ENCODE assay signal across 17 cellular contexts in genomic region chr20:63643499-63643898, GRCh38. TPM values are rescaled to one million over a fixed set of nuclear protein-coding genes. Genes with fewer than 3 reads are reported as not detected.
DNase-seq lines count a peak whose midpoint lies in the region; ATAC-seq, FAIRE-seq and TF ChIP-seq lines count a peak whose summit lies in the region.
"Had no signal": no experiment of that assay in that cellular context is flagged by ENCODE, and none has a peak within 500 bp of the region (broad histone marks: within the 10 kb centered on the region; RNA-seq: fewer than 3 reads in every experiment).

No MANE protein-coding gene starts in this region.

- H2AFZ ChIP-seq in HCT116 (ENCODE audit: low read depth, low read length, poor library complexity, severe bottlenecking) = no peak overlapping the region
- no peak overlapping the region for H2AFZ ChIP-seq in neural progenitor cell (replicated peaks)

- H4K20me1 ChIP-seq in HCT116 (ENCODE audit: insufficient read depth) (no peaks in the 10 kb centered on the region), neural progenitor cell (ENCODE audit: low read depth) (peaks cover 2% of the 10 kb centered on the region)

- no peak for TF ChIP-seq RAD21 in HCT116 (IDR thresholded peaks at IDR 0.05; ENCODE audit: low read depth)

- peak overlapping the region; percentile 71 for H3K4me3 Mint-ChIP-seq in T-helper 2 cell treated with Interferon-gamma antibody and Interleukin-4, amounts not matched to agents 5 μg/mL and 100 μg/mL, for 36 hours
- H3K4me3 Mint-ChIP-seq in brain = peak overlapping the region; percentile 77 to 80 (median 79)
- H3K4me3 Mint-ChIP-seq in neural progenitor cell = peak overlapping the region; percentile 77

- H3K9me3 ChIP-seq in HCT116 (ENCODE audit: control insufficient read depth in 1 of 2, insufficient read depth in 1 of 2, low read depth in 1 of 2, low read length in 2 of 2) (no peaks in the 10 kb centered on the region), neural progenitor cell (ENCODE audit: low read depth) (no peaks in the 10 kb centered on the region)
- H3K9me3 ChIP-seq: right lobe of liver, thoracic aorta had no signal

- H3K27ac Mint-ChIP-seq in T-helper 2 cell treated with Interferon-gamma antibody and Interleukin-4, amounts not matched to agents 5 μg/mL and 100 μg/mL, for 36 hours = no peak overlapping the region
- H3K27ac Mint-ChIP-seq in brain (peak overlapping the region in 3 of 5 experiments; percentile 20 to 92 (median 87)), neural progenitor cell (no peak overlapping the region)

- H3K4me1 Mint-ChIP-seq in T-helper 2 cell treated with Interferon-gamma antibody and Interleukin-4, amounts not matched to agents 5 μg/mL and 100 μg/mL, for 36 hours (ENCODE audit: low read depth) = peaks cover 10% of the 10 kb centered on the region
- H3K4me1 Mint-ChIP-seq in brain (peaks cover 14% of the 10 kb centered on the region), neural progenitor cell (peaks cover 6% of the 10 kb centered on the region)

- H3K9me3 Mint-ChIP-seq in T-helper 2 cell treated with Interferon-gamma antibody and Interleukin-4, amounts not matched to agents 5 μg/mL and 100 μg/mL, for 36 hours = no peaks in the 10 kb centered on the region
- no peaks in the 10 kb centered on the region for H3K9me3 Mint-ChIP-seq in brain
- H3K9me3 Mint-ChIP-seq in neural progenitor cell = no peaks in the 10 kb centered on the region

- H3K27me3 ChIP-seq in HCT116 (ENCODE audit: insufficient read depth, low read length) (no peaks in the 10 kb centered on the region), neural progenitor cell (peaks cover 17% of the 10 kb centered on the region)
- H3K27me3 ChIP-seq: right lobe of liver had no signal

- H3K27me3 Mint-ChIP-seq in T-helper 2 cell treated with Interferon-gamma antibody and Interleukin-4, amounts not matched to agents 5 μg/mL and 100 μg/mL, for 36 hours (ENCODE audit: low read depth) = peaks cover 8% of the 10 kb centered on the region
- H3K27me3 Mint-ChIP-seq in brain (peaks cover 3% of the 10 kb centered on the region), neural progenitor cell (ENCODE audit: insufficient read depth, low read depth) (peaks cover 5% of the 10 kb centered on the region)

- H3K36me3 ChIP-seq in HCT116 (ENCODE audit: control insufficient read depth in 1 of 2, insufficient read depth in 2 of 2, low read length in 2 of 2) (peaks cover 0 to 9% of the 10 kb centered on the region in 2 experiments; a peak in 1 of 4 replicates), neural progenitor cell (no peaks in the 10 kb centered on the region)
- H3K36me3 ChIP-seq: right lobe of liver, thoracic aorta had no signal

- no peak for TF ChIP-seq POLR2A in HCT116 (IDR thresholded peaks at IDR 0.05; ENCODE audit: borderline replicate concordance, extremely low read depth, insufficient read depth, insufficient read length)

- peaks cover 9% of the 10 kb centered on the region for H3K36me3 Mint-ChIP-seq in T-helper 2 cell treated with Interferon-gamma antibody and Interleukin-4, amounts not matched to agents 5 μg/mL and 100 μg/mL, for 36 hours (ENCODE audit: low read depth)
- H3K36me3 Mint-ChIP-seq in brain (no peaks in the 10 kb centered on the region), neural progenitor cell (no peaks in the 10 kb centered on the region)

- FAIRE-seq in RCC 7860 (lab: Jason Lieb, UNC) = no peak
- FAIRE-seq: colon had no signal

- peak overlapping the region; percentile 98 for H3K27ac ChIP-seq in HCT116 (ENCODE audit: low read depth, low read length)
- H3K27ac ChIP-seq in neural progenitor cell = no peak overlapping the region
- H3K27ac ChIP-seq: right lobe of liver, thoracic aorta had no signal

- ATAC-seq in HCT116 = no peak
- no peak for ATAC-seq in GM18498 (IDR thresholded peaks at IDR 0.05; ENCODE audit: unreplicated experiment)
- ATAC-seq: right lobe of liver had no signal

- no peaks in the 10 kb centered on the region for H3K9me2 ChIP-seq in HCT116 (ENCODE audit: insufficient read depth)

- H3K9ac ChIP-seq in HCT116 (ENCODE audit: low read length) (no peak overlapping the region; the same call in 1 of the 2 replicates), neural progenitor cell (no peak overlapping the region)

- RAD21 ChIA-PET in HCT116 (lab: Charles Lee; ENCODE audit: low non-redundant PET in 1 of 2, low total read pairs in 2 of 2, uncharacterized antibody in 2 of 2, unreplicated experiment in 2 of 2) = no interaction called here

- intact Hi-C loops in HCT116 (cut with micrococcal nuclease) = loop anchor here (5.0 kb wide), 1 partner anchor 106 kb away; the partner anchor contains the start of gene PTK6

- peaks cover 14% of the 10 kb centered on the region for H3F3A ChIP-seq in neural progenitor cell (ENCODE audit: low read depth)

- H3K79me2 ChIP-seq in HCT116 (ENCODE audit: insufficient read depth, low read length) (peaks cover 11% of the 10 kb centered on the region), neural progenitor cell (ENCODE audit: low read depth) (no peaks in the 10 kb centered on the region)

- peak overlapping the region; percentile 87 for H3K4me2 ChIP-seq in HCT116 (ENCODE audit: low read length)
- H3K4me2 ChIP-seq in neural progenitor cell = no peak overlapping the region

- CTCF ChIA-PET in HCT116 (lab: Charles Lee) = no interaction called here

- H3K4me1 ChIP-seq in HCT116 (ENCODE audit: control insufficient read depth in 1 of 2, insufficient read depth in 2 of 2, low read length in 2 of 2) (peaks cover 11 to 34% of the 10 kb centered on the region in 2 experiments), neural progenitor cell (peaks cover 4% of the 10 kb centered on the region)

- no TSS peak for BruUV-seq in HCT116 (replicated peaks; lab: Mats Ljungman, UMichigan)

- TF ChIP-seq CTCF in HCT116 (IDR thresholded peaks at IDR 0.05 in 2 of 3, conservative IDR thresholded peaks at IDR 0.05 in 1 of 3; ENCODE audit: borderline replicate concordance in 1 of 3, insufficient read depth in 1 of 3, low read depth in 2 of 3, low read length in 2 of 3) (no peak), brain (conservative IDR thresholded peaks at IDR 0.05) (no peak), neural progenitor cell (IDR thresholded peaks at IDR 0.05) (no peak)

- H3K4me3 ChIP-seq in HCT116 (replicated peaks in 1 of 2; ENCODE audit: low read depth in 1 of 2, low read length in 2 of 2) (no peak overlapping the region), neural progenitor cell (no peak overlapping the region)
- H3K4me3 ChIP-seq: right lobe of liver, thoracic aorta had no signal

- DNase-seq in T-helper 2 cell treated with Interferon-gamma antibody and Interleukin-4, amounts not matched to agents 5 μg/mL and 100 μg/mL, for 36 hours (ENCODE audit: low spot score) = no peak
- no peak for DNase-seq in T-helper 2 cell
- DNase-seq in HCT116 (ENCODE audit: low read depth, low spot score) = no peak
- DNase-seq in neural progenitor cell (ENCODE audit: low spot score) = no peak
- DNase-seq in RCC 7860 (ENCODE audit: low spot score) = no peak
- no peak for DNase-seq in COR-L47 (lab: John Stamatoyannopoulos, UW)
- DNase-seq: EL; erythroblast; GOT3; NCI-H1694 treated with DMSO at 0.1 percent for 48 hours; NCI-H446; right lobe of liver; stimulated activated CD4-positive, alpha-beta T cell treated with anti-CD3 and anti-CD28 coated beads, Interleukin-1b, Interleukin-23, amount 100 ng/mL, for 48 hours had no signal

- POLR2A ChIA-PET in HCT116 (lab: Charles Lee) = interaction anchor here (1.9 to 2.2 kb wide), 2 partner anchors 16 to 55 kb away, joined by 6 to 12 read pairs; no protein-coding TSS in a partner anchor

TF ChIP-seq in HCT116, 20 proteins besides CTCF, POLR2A, EP300 and RAD21 (continues in another document):
- no peak for TF ChIP-seq CBX3 (IDR thresholded peaks at IDR 0.05; ENCODE audit: low read depth)
- no peak for TF ChIP-seq ZFX (IDR thresholded peaks at IDR 0.05)
- TF ChIP-seq ELF1 (IDR thresholded peaks at IDR 0.05; ENCODE audit: borderline replicate concordance, low read depth) = no peak
- no peak for TF ChIP-seq CEBPB (IDR thresholded peaks at IDR 0.05; ENCODE audit: low read depth)
- no peak for TF ChIP-seq SRF (IDR thresholded peaks at IDR 0.05; ENCODE audit: low read depth)
- TF ChIP-seq POLR2AphosphoS5 (IDR thresholded peaks at IDR 0.05; ENCODE audit: low read depth, low read length) = no peak
- no peak for TF ChIP-seq ZBTB33 (IDR thresholded peaks at IDR 0.05; ENCODE audit: extremely low read depth, insufficient replicate concordance, low read length)
- TF ChIP-seq, protein P1, sequence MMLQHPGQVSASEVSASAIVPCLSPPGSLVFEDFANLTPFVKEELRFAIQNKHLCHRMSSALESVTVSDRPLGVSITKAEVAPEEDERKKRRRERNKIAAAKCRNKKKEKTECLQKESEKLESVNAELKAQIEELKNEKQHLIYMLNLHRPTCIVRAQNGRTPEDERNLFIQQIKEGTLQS (IDR thresholded peaks at IDR 0.05) = no peak

RNA-seq across cellular contexts. Expression of gene STMN3, which starts 9.7 kb away (rescaled TPM):
- total RNA-seq in HCT116 (2021; ENCODE audit: unreplicated experiment) = 138 TPM
- polyA plus RNA-seq in HCT116 (2012) = 76.1 and 97.1 TPM in 2 replicates
- polyA plus RNA-seq in brain (ENCODE audit: insufficient read depth, low read depth, low replicate concordance) = 455 TPM
- total RNA-seq in neural progenitor cell (ENCODE audit: low replicate concordance) = 3.3 and 6.1 TPM in 2 replicates

RNA-seq across cellular contexts. Expression of gene RTEL1, which starts 14.6 kb away (rescaled TPM):
- total RNA-seq in HCT116 (2021; ENCODE audit: unreplicated experiment) (58.0 TPM), neural progenitor cell (ENCODE audit: low replicate concordance) (6.0 and 16.7 TPM in 2 replicates)
- 24.9 and 26.1 TPM in 2 replicates for polyA plus RNA-seq in HCT116 (2012)
- polyA plus RNA-seq in brain (ENCODE audit: insufficient read depth, low read depth, low replicate concordance) = 8.6 TPM

RNA-seq across cellular contexts. Expression of gene GMEB2, which starts 16.6 kb away (rescaled TPM):
- 13.9 TPM for total RNA-seq in HCT116 (2021; ENCODE audit: unreplicated experiment)
- polyA plus RNA-seq in HCT116 (2012) = 10.0 and 10.2 TPM in 2 replicates
- polyA plus RNA-seq in brain (ENCODE audit: insufficient read depth, low read depth, low replicate concordance) = 13.6 TPM
- 8.0 and 18.6 TPM in 2 replicates for total RNA-seq in neural progenitor cell (ENCODE audit: low replicate concordance)

RNA-seq across cellular contexts. Expression of gene TNFRSF6B, which starts 53.0 kb away (rescaled TPM):
- total RNA-seq in HCT116 (2021; ENCODE audit: unreplicated experiment) (147 TPM), neural progenitor cell (ENCODE audit: low replicate concordance) (0.25 TPM in 1 of 2 replicates, not detected in the other)
- polyA plus RNA-seq in HCT116 (2012) = 342 and 380 TPM in 2 replicates
- polyA plus RNA-seq in brain (ENCODE audit: insufficient read depth, low read depth, low replicate concordance) = 7.1 TPM

Comparison
In these comparisons a context has a peak if more than half of its experiments do, and no peak if none do; other contexts are left out.
1. H3K27ac Mint-ChIP-seq: peak in brain (3 of 5); none in T-helper 2 cell treated with Interferon-gamma antibody and Interleukin-4, amounts not matched to agents 5 μg/mL and 100 μg/mL, for 36 hours (single experiment) and neural progenitor cell (single experiment).
2. RNA of gene STMN3, which starts 9.7 kb away (total RNA-seq): 138 TPM in HCT116 (single experiment); 3.3 to 6.1 TPM in neural progenitor cell; every median in the first group is over 10 times any median in the second.
3. Peak in every context shown above with its lines, with median percentiles within 50 percentile points of each other: H3K4me3 Mint-ChIP-seq.